ENCODE assay signal across 1 cellular context in the genomic region with DNA sequence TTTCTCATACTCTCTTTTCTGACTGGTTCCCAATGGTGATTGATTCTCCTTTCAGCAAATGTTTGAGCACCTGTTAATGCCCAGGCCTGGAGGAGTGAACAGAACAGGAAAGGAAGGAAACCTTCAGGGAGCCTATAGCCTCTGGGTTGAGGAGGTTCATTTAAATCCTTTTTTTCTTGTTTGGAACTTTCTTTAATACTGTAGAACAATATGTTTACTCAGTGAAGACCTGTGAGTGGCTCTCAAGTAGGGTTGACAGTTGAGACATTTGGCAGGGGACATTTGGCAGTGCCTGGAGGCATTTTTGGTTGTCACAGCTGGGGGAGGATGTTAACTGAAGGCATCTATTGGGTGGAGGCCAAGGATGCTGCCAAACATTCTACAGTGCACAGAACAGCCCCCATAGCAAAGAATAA.
TF ChIP-seq lines count a peak whose summit lies in the region.

No MANE protein-coding gene starts in this region.

TF ChIP-seq in HEK293T, 16 proteins besides CTCF, POLR2A, EP300 and RAD21:
- TF ChIP-seq, protein P1, sequence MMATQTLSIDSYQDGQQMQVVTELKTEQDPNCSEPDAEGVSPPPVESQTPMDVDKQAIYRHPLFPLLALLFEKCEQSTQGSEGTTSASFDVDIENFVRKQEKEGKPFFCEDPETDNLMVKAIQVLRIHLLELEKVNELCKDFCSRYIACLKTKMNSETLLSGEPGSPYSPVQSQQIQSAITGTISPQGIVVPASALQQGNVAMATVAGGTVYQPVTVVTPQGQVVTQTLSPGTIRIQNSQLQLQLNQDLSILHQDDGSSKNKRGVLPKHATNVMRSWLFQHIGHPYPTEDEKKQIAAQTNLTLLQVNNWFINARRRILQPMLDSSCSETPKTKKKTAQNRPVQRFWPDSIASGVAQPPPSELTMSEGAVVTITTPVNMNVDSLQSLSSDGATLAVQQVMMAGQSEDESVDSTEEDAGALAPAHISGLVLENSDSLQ (IDR thresholded peaks at IDR 0.05), result peak; percentile 79
- TF ChIP-seq ELF4 (IDR thresholded peaks at IDR 0.05) (no peak), L3MBTL2 (conservative IDR thresholded peaks at IDR 0.05) (no peak), SP1 (IDR thresholded peaks at IDR 0.05) (no peak)
